1 cellular context compared by ENCODE assay signal in the genomic region with DNA sequence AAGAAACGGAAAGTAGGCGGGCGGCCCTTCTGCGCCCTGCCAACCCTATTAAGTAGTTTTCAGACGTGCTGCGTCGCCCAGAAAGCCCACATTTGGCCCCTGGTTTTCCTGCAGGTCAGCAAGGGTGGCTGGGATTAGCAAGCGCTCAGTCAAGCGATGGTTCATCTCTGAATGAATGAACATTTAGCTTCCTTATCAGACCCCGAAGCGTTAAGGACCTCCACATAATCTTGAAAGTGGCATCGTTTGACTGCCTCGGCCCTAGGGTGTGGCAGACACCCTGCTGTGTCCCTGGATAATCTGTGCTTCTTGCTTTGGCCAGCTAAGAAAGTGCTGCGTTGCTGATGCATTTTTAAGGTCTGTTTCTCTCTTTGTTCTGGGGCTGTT.
TF ChIP-seq lines count a peak whose summit lies in the region.

No MANE protein-coding gene starts in this region.

TF ChIP-seq in GM23338, 12 proteins besides CTCF, POLR2A, EP300 and RAD21 (continued from another document):
- TF ChIP-seq ZNF462 (CRISPR knock-in tag; IDR thresholded peaks at IDR 0.05), result no peak
- TF ChIP-seq EZH2phosphoT487 (IDR thresholded peaks at IDR 0.05; ENCODE audit: unreplicated experiment), result no peak
- TF ChIP-seq POLR2AphosphoS5 (IDR thresholded peaks at IDR 0.05; ENCODE audit: low read depth), result no peak
- no peak for TF ChIP-seq EZH2 (IDR thresholded peaks at IDR 0.05; ENCODE audit: low read depth, unreplicated experiment)
- no peak for TF ChIP-seq ZNF331 (CRISPR knock-in tag; IDR thresholded peaks at IDR 0.05; ENCODE audit: low read depth)
- TF ChIP-seq NANOG (IDR thresholded peaks at IDR 0.05; ENCODE audit: borderline replicate concordance), result no peak
- no peak for TF ChIP-seq STAT1 (IDR thresholded peaks at IDR 0.05; ENCODE audit: unreplicated experiment)
